1 cellular context compared by ENCODE assay signal in genomic region chr3:122023335-122023734, GRCh38.
TF ChIP-seq lines count a peak whose summit lies in the region.

No MANE protein-coding gene starts in this region.

TF ChIP-seq in GM12878, 131 proteins besides CTCF, POLR2A, EP300 and RAD21:
- TF ChIP-seq ZNF687 (IDR thresholded peaks at IDR 0.05), result no peak
- no peak for TF ChIP-seq MEF2A (IDR thresholded peaks at IDR 0.05; ENCODE audit: insufficient read depth, low read depth, low read length)
TF ChIP-seq in GM12878: peak in this region for 0.
